In the genomic region with DNA sequence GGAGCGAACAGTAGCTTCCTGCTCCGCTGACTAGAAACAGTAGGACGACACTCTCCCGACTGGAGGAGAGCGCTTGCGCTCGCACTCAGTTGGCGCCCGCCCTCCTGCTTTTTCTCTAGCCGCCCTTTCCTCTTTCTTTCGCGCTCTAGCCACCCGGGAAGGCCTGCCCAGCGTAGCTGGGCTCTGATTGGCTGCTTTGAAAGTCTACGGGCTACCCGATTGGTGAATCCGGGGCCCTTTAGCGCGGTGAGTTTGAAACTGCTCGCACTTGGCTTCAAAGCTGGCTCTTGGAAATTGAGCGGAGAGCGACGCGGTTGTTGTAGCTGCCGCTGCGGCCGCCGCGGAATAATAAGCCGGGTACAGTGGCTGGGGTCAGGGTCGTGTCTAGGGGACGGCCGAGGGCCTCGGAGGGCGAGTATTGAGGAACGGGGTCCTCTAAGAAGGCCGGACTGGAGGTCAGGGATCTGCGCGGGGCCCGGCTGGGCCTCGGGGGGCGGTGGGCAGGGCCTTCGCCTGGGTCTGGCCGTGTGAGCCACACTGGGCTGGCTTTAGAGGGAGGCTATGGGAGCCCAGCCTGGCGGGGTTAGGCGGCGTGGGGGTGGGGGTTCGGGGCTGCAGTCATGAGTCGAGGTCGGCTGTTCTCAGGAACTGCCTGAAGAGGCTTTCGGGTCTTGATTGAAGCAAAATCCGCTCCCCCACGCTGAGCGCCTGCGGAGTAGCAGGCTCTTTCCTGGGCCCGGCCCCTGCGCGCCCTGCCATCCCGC, we compare ENCODE assay signal across 8 cellular contexts. TPM values are rescaled to one million over a fixed set of nuclear protein-coding genes. Genes with fewer than 3 reads are reported as not detected.
DNase-seq lines count a peak whose midpoint lies in the region; ATAC-seq and TF ChIP-seq lines count a peak whose summit lies in the region.

A gene (plus strand): TSS at position 265 of the 764 bp plus-strand sequence. CDS start 1,688 bp downstream, outside the sequence.

- peaks cover 51% of the 10 kb centered on the region for H3K79me2 ChIP-seq in PC-3 (ENCODE audit: low read length)

- TF ChIP-seq RAD21 in Ishikawa (IDR thresholded peaks at IDR 0.05; ENCODE audit: low read depth), result no peak

- TF ChIP-seq EP300 in Ishikawa (IDR thresholded peaks at IDR 0.05; ENCODE audit: borderline replicate concordance), result no peak

- H3K36me3 ChIP-seq in PC-3 (ENCODE audit: low read depth, low read length), result peaks cover 37% of the 10 kb centered on the region
- H3K36me3 ChIP-seq in mucosa of stomach (ENCODE audit: control insufficient read depth, insufficient read depth, low read length), result no peaks in the 10 kb centered on the region

- H3K27me3 ChIP-seq in PC-3 (ENCODE audit: low read length) (no peaks in the 10 kb centered on the region), mucosa of stomach (ENCODE audit: control insufficient read depth, insufficient read depth, low read length) (no peaks in the 10 kb centered on the region)

- H3K9ac ChIP-seq in PC-3 (ENCODE audit: low read length), result peak within 1 kb of the TSS; percentile 89
- peak within 1 kb of the TSS; percentile 72 for H3K9ac ChIP-seq in mucosa of stomach (ENCODE audit: low read length)

- peak; percentile 94 for TF ChIP-seq POLR2A in erythroblast (IDR thresholded peaks at IDR 0.05; ENCODE audit: low read length)

- BruUV-seq in PC-3 (replicated peaks; lab: Mats Ljungman, UMichigan), result no TSS peak

- peak within 1 kb of the TSS; percentile 90 for H3K4me2 ChIP-seq in PC-3 (ENCODE audit: low read length)

- H3K4me1 ChIP-seq in PC-3 (ENCODE audit: insufficient read depth, low read length) (peaks cover 35% of the 10 kb centered on the region), mucosa of stomach (ENCODE audit: control insufficient read depth, insufficient read depth, low read length) (no peaks in the 10 kb centered on the region)

- no peak for TF ChIP-seq CTCF in PC-3 (conservative IDR thresholded peaks at IDR 0.05; ENCODE audit: low read depth, low read length)

- H3K9me3 ChIP-seq in PC-3 (ENCODE audit: low read length) (no peaks in the 10 kb centered on the region), mucosa of stomach (ENCODE audit: control insufficient read depth, low read length) (no peaks in the 10 kb centered on the region)

- H3K27ac ChIP-seq in PC-3 (ENCODE audit: low read length), result peak within 1 kb of the TSS; percentile 51

- H3K9me2 ChIP-seq in PC-3 (replicated peaks; ENCODE audit: low read length), result no peaks in the 10 kb centered on the region

- H4K20me1 ChIP-seq in PC-3 (ENCODE audit: low read length), result peaks cover 41% of the 10 kb centered on the region

- H3K4me3 ChIP-seq in PC-3 (ENCODE audit: low read length), result peak within 1 kb of the TSS; percentile 73
- peak within 1 kb of the TSS; percentile 54 for H3K4me3 ChIP-seq in mucosa of stomach (ENCODE audit: low read length)

- peak; percentile 99 for DNase-seq in DMS153 (lab: John Stamatoyannopoulos, UW)
- DNase-seq in PC-3, result peak; percentile 100
- peak; percentile 89 for DNase-seq in activated T-cell treated with anti-CD3 and anti-CD28 coated beads for 48 hours (ENCODE audit: low read depth)
- DNase-seq in erythroblast (lab: John Stamatoyannopoulos, UW), result peak; percentile 98 to 99
- peak; percentile 86 to 89 for DNase-seq in stimulated activated CD8-positive, alpha-beta memory T cell treated with anti-CD3 and anti-CD28 coated beads, Interleukin-7, amount 100 ng/mL, for 1 hour (ENCODE audit: low read depth in 2 of 2)

- ATAC-seq in GM21576 (IDR thresholded peaks at IDR 0.05; ENCODE audit: unreplicated experiment) (peak; percentile 98), PC-3 (peak; percentile 97)

- CTCF ChIA-PET in PC-3 (lab: Charles Lee), result interaction anchor here (0.7 kb wide), 1 partner anchor 128 kb away, joined by 7 read pairs; no protein-coding TSS in a partner anchor

- intact Hi-C loops in PC-3 (cut with micrococcal nuclease), result no loop called here

- no peaks in the 10 kb centered on the region for H3F3A ChIP-seq in PC-3 (ENCODE audit: low read length, unreplicated experiment)

- POLR2A ChIA-PET in PC-3 (lab: Charles Lee; ENCODE audit: unreplicated experiment), result interaction anchor here (0.6 kb wide), 1 partner anchor 203 kb away, joined by 3 read pairs; no protein-coding TSS in a partner anchor

- H2AFZ ChIP-seq in PC-3 (ENCODE audit: low read length), result peak within 1 kb of the TSS; percentile 90

TF ChIP-seq in Ishikawa, 13 proteins besides CTCF, POLR2A, EP300 and RAD21:
- TF ChIP-seq, protein P1, sequence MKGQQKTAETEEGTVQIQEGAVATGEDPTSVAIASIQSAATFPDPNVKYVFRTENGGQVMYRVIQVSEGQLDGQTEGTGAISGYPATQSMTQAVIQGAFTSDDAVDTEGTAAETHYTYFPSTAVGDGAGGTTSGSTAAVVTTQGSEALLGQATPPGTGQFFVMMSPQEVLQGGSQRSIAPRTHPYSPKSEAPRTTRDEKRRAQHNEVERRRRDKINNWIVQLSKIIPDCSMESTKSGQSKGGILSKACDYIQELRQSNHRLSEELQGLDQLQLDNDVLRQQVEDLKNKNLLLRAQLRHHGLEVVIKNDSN (IDR thresholded peaks at IDR 0.05), result no peak
- TF ChIP-seq, protein P2, sequence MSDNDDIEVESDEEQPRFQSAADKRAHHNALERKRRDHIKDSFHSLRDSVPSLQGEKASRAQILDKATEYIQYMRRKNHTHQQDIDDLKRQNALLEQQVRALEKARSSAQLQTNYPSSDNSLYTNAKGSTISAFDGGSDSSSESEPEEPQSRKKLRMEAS (IDR thresholded peaks at IDR 0.05), result peak; percentile 12
- no peak for TF ChIP-seq ZBTB7A (IDR thresholded peaks at IDR 0.05; ENCODE audit: low read depth)
- TF ChIP-seq TAF1 (IDR thresholded peaks at IDR 0.05; ENCODE audit: low read depth), result peak; percentile 86
- TF ChIP-seq, protein P3, sequence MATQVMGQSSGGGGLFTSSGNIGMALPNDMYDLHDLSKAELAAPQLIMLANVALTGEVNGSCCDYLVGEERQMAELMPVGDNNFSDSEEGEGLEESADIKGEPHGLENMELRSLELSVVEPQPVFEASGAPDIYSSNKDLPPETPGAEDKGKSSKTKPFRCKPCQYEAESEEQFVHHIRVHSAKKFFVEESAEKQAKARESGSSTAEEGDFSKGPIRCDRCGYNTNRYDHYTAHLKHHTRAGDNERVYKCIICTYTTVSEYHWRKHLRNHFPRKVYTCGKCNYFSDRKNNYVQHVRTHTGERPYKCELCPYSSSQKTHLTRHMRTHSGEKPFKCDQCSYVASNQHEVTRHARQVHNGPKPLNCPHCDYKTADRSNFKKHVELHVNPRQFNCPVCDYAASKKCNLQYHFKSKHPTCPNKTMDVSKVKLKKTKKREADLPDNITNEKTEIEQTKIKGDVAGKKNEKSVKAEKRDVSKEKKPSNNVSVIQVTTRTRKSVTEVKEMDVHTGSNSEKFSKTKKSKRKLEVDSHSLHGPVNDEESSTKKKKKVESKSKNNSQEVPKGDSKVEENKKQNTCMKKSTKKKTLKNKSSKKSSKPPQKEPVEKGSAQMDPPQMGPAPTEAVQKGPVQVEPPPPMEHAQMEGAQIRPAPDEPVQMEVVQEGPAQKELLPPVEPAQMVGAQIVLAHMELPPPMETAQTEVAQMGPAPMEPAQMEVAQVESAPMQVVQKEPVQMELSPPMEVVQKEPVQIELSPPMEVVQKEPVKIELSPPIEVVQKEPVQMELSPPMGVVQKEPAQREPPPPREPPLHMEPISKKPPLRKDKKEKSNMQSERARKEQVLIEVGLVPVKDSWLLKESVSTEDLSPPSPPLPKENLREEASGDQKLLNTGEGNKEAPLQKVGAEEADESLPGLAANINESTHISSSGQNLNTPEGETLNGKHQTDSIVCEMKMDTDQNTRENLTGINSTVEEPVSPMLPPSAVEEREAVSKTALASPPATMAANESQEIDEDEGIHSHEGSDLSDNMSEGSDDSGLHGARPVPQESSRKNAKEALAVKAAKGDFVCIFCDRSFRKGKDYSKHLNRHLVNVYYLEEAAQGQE (IDR thresholded peaks at IDR 0.05; ENCODE audit: low read depth), result no peak
- TF ChIP-seq YY1 (IDR thresholded peaks at IDR 0.05; ENCODE audit: low read depth), result no peak
- no peak for TF ChIP-seq CEBPB (IDR thresholded peaks at IDR 0.05)
- TF ChIP-seq EGR1 (IDR thresholded peaks at IDR 0.05), result no peak
- TF ChIP-seq FOXM1 (IDR thresholded peaks at IDR 0.05; ENCODE audit: borderline replicate concordance, low read depth), result peak; percentile 100
- TF ChIP-seq TCF12 (IDR thresholded peaks at IDR 0.05; ENCODE audit: low read depth), result no peak; the same call in none of the 2 replicates
- peak; percentile 15; the same call in 1 of the 2 replicates for TF ChIP-seq CREB1 (IDR thresholded peaks at IDR 0.05; ENCODE audit: low read depth)
- 0 out of 2 replicates have a peak, but pooled peaks have one; percentile 7 for TF ChIP-seq NFIC (IDR thresholded peaks at IDR 0.05)
- TF ChIP-seq TEAD4 (IDR thresholded peaks at IDR 0.05), result no peak

RNA-seq across cellular contexts. Expression of the gene that starts here (rescaled TPM):
- total RNA-seq in PC-3 (2014; rRNA removed), result 166 and 202 TPM in 2 replicates

Comparison
In these comparisons a context has a peak if more than half of its experiments do, and no peak if none do; other contexts are left out.
1. Peak in every context shown above with its lines: DNase-seq, ATAC-seq, H3K4me3 ChIP-seq and H3K27ac ChIP-seq.